In genomic region chr10:50325449-50326188, GRCh38 we compare ENCODE assay signal across 8 cellular contexts.
DNase-seq lines count a peak whose midpoint lies in the region; ATAC-seq, FAIRE-seq and TF ChIP-seq lines count a peak whose summit lies in the region.

No MANE protein-coding gene starts in this region.

- H3K4me1 Mint-ChIP-seq in H9: peaks cover 17 to 26% of the 10 kb centered on the region in 2 experiments
- H3K4me1 Mint-ChIP-seq in effector memory CD8-positive, alpha-beta T cell (ENCODE audit: low read depth in 2 of 2): peaks cover 5 to 6% of the 10 kb centered on the region in 2 donors
- H3K4me1 Mint-ChIP-seq in natural killer cell treated with Interleukin-12 subunit alpha and Interleukin-12 subunit beta and Interleukin-15 and Interleukin-18, amount 100 ng/mL, for 72 hours (ENCODE audit: low read depth in 2 of 2): peaks cover 44 to 51% of the 10 kb centered on the region in 2 donors
- H3K4me1 Mint-ChIP-seq in nephron progenitor cell: no peaks in the 10 kb centered on the region

- no peak overlapping the region for H2BK120ac ChIP-seq in H9 (ENCODE audit: low read depth, low read length, poor library complexity, severe bottlenecking)

- TF ChIP-seq CTCF in H9 (conservative IDR thresholded peaks at IDR 0.05) (no peak), nephron progenitor cell (IDR thresholded peaks at IDR 0.05) (no peak)

- H4K8ac ChIP-seq in H9 (replicated peaks; ENCODE audit: insufficient read length, low read depth, low read length): no peak overlapping the region

- H3K79me2 ChIP-seq in H9 (ENCODE audit: insufficient read depth, low read length): no peaks in the 10 kb centered on the region

- no peak overlapping the region for H3K14ac ChIP-seq in H9 (ENCODE audit: insufficient read depth, low read length)

- H4K20me1 ChIP-seq in H9 (ENCODE audit: control insufficient read depth, insufficient read depth, insufficient read length): no peaks in the 10 kb centered on the region

- peak; percentile 48 for ATAC-seq in effector memory CD8-positive, alpha-beta T cell (replicated peaks)
- ATAC-seq in natural killer cell treated with Interleukin-12 subunit alpha and Interleukin-12 subunit beta and Interleukin-15 and Interleukin-18, amount 100 ng/mL, for 72 hours: peak; percentile 82 to 95

- H2BK15ac ChIP-seq in H9 (ENCODE audit: low read depth, low read length): no peak overlapping the region

- H3K23ac ChIP-seq in H9 (ENCODE audit: insufficient read length, low read depth, low read length): no peak overlapping the region

- no peaks in the 10 kb centered on the region for H3K36me3 Mint-ChIP-seq in H9 (ENCODE audit: insufficient read depth in 1 of 3, low read depth in 3 of 3)
- H3K36me3 Mint-ChIP-seq in effector memory CD8-positive, alpha-beta T cell (ENCODE audit: insufficient read depth): peaks cover 4% of the 10 kb centered on the region
- peaks cover 7% of the 10 kb centered on the region for H3K36me3 Mint-ChIP-seq in natural killer cell treated with Interleukin-12 subunit alpha and Interleukin-12 subunit beta and Interleukin-15 and Interleukin-18, amount 100 ng/mL, for 72 hours
- no peaks in the 10 kb centered on the region for H3K36me3 Mint-ChIP-seq in nephron progenitor cell (ENCODE audit: low read depth)

- FAIRE-seq in GM12892 (lab: Jason Lieb, UNC): peak; percentile 85

- H3K27me3 ChIP-seq in H9 (ENCODE audit: insufficient read depth, low read length): no peaks in the 10 kb centered on the region

- DNase-seq in GM12892 (ENCODE audit: insufficient read length): no peak
- no peak for DNase-seq in H9
- DNase-seq in NCI-H446 treated with DMSO at 0.1 percent for 48 hours (lab: John Stamatoyannopoulos, UW): peak; percentile 8
- DNase-seq in effector memory CD8-positive, alpha-beta T cell: no peak
- DNase-seq in natural killer cell treated with Interleukin-12 subunit alpha and Interleukin-12 subunit beta and Interleukin-15 and Interleukin-18, amount 100 ng/mL, for 72 hours (ENCODE audit: low spot score): no peak
- no peak for DNase-seq in NCI-H1092 (lab: John Stamatoyannopoulos, UW)
- no peak for DNase-seq in DMS153 treated with DMSO at 0.1 percent for 48 hours (lab: John Stamatoyannopoulos, UW; ENCODE audit: unreplicated experiment)
- no peak for DNase-seq in nephron progenitor cell

- no peak for TF ChIP-seq POLR2A in GM12892 (IDR thresholded peaks at IDR 0.05; ENCODE audit: low read depth, low read length)

- no peaks in the 10 kb centered on the region for H3K79me1 ChIP-seq in H9 (ENCODE audit: insufficient read depth, low read depth, low read length, poor library complexity, severe bottlenecking)

- peaks cover 4% of the 10 kb centered on the region; the same call in 1 of the 2 replicates for H3K4me1 ChIP-seq in H9 (ENCODE audit: insufficient read depth, low read length)

- no peaks in the 10 kb centered on the region for H3K23me2 ChIP-seq in H9 (ENCODE audit: insufficient read length, low read depth, low read length, poor library complexity, severe bottlenecking)

- no peak overlapping the region for H3K18ac ChIP-seq in H9 (ENCODE audit: insufficient read length, low read depth, low read length)

- no peak overlapping the region for H3T11ph ChIP-seq in H9 (ENCODE audit: low read length)

- no CpG with 5 or more reads among the region's 6 CpGs for WGBS in H9 (ENCODE audit: extremely low coverage, insufficient read length, low lambda C conversion rate)

- H3K9ac ChIP-seq in H9 (ENCODE audit: extremely low read depth, insufficient read length, low read length): no peak overlapping the region

- H3K27me3 Mint-ChIP-seq in H9 (ENCODE audit: low read depth) (no peaks in the 10 kb centered on the region), nephron progenitor cell (ENCODE audit: low read depth, poor library complexity) (no peaks in the 10 kb centered on the region)
- no peaks in the 10 kb centered on the region for H3K27me3 Mint-ChIP-seq in effector memory CD8-positive, alpha-beta T cell
- no peaks in the 10 kb centered on the region for H3K27me3 Mint-ChIP-seq in natural killer cell treated with Interleukin-12 subunit alpha and Interleukin-12 subunit beta and Interleukin-15 and Interleukin-18, amount 100 ng/mL, for 72 hours

- H2AK5ac ChIP-seq in H9 (ENCODE audit: insufficient read length, low read length): no peak overlapping the region

- no peak overlapping the region for H3K56ac ChIP-seq in H9 (ENCODE audit: insufficient read length, low read depth, low read length)

- H4K91ac ChIP-seq in H9 (ENCODE audit: insufficient read length, low read depth, low read length): no peak overlapping the region

- peak overlapping the region; percentile 7 for H3K4me2 ChIP-seq in H9 (ENCODE audit: insufficient read depth, insufficient read length, low read length)

- H3K4me3 Mint-ChIP-seq in H9 (no peak overlapping the region), nephron progenitor cell (no peak overlapping the region)
- no peak overlapping the region for H3K4me3 Mint-ChIP-seq in effector memory CD8-positive, alpha-beta T cell
- H3K4me3 Mint-ChIP-seq in natural killer cell treated with Interleukin-12 subunit alpha and Interleukin-12 subunit beta and Interleukin-15 and Interleukin-18, amount 100 ng/mL, for 72 hours: peak overlapping the region; percentile 89

- H3K27ac ChIP-seq in H9 (ENCODE audit: insufficient read length, low read depth, low read length): no peak overlapping the region

- H2AFZ ChIP-seq in H9 (ENCODE audit: low read length): no peak overlapping the region

- H2BK12ac ChIP-seq in H9 (ENCODE audit: insufficient read length, low read depth, low read length): peak overlapping the region; percentile 79

- H3K4ac ChIP-seq in H9 (ENCODE audit: low read depth, low read length): no peak overlapping the region

- H2BK20ac ChIP-seq in H9 (ENCODE audit: low read depth, low read length, poor library complexity, severe bottlenecking): no peak overlapping the region

- no peak overlapping the region for H2BK5ac ChIP-seq in H9 (ENCODE audit: insufficient read length, low read length)

- H4K5ac ChIP-seq in H9 (ENCODE audit: insufficient read length, low read depth, low read length): no peak overlapping the region

- H3K27ac Mint-ChIP-seq in H9 (peak overlapping the region in 1 of 3 experiments; percentile 43; a peak in 1 of 7 replicates), nephron progenitor cell (no peak overlapping the region)
- no peak overlapping the region for H3K27ac Mint-ChIP-seq in effector memory CD8-positive, alpha-beta T cell
- H3K27ac Mint-ChIP-seq in natural killer cell treated with Interleukin-12 subunit alpha and Interleukin-12 subunit beta and Interleukin-15 and Interleukin-18, amount 100 ng/mL, for 72 hours: peak overlapping the region; percentile 75 to 84

- H3K9me3 Mint-ChIP-seq in H9: no peaks in the 10 kb centered on the region
- H3K9me3 Mint-ChIP-seq in effector memory CD8-positive, alpha-beta T cell: no peaks in the 10 kb centered on the region
- no peaks in the 10 kb centered on the region for H3K9me3 Mint-ChIP-seq in natural killer cell treated with Interleukin-12 subunit alpha and Interleukin-12 subunit beta and Interleukin-15 and Interleukin-18, amount 100 ng/mL, for 72 hours
- H3K9me3 Mint-ChIP-seq in nephron progenitor cell: no peaks in the 10 kb centered on the region

- H3K9me3 ChIP-seq in H9 (ENCODE audit: control insufficient read depth, low read depth, low read length): no peaks in the 10 kb centered on the region

Comparison
In these comparisons a context has a peak if more than half of its experiments do, and no peak if none do; other contexts are left out.
1. H3K27ac Mint-ChIP-seq: peak in natural killer cell treated with Interleukin-12 subunit alpha and Interleukin-12 subunit beta and Interleukin-15 and Interleukin-18, amount 100 ng/mL, for 72 hours (2 of 2); none in effector memory CD8-positive, alpha-beta T cell (0 of 2) and nephron progenitor cell (single experiment).